ENCODE assay signal across 10 cellular contexts in the genomic region with DNA sequence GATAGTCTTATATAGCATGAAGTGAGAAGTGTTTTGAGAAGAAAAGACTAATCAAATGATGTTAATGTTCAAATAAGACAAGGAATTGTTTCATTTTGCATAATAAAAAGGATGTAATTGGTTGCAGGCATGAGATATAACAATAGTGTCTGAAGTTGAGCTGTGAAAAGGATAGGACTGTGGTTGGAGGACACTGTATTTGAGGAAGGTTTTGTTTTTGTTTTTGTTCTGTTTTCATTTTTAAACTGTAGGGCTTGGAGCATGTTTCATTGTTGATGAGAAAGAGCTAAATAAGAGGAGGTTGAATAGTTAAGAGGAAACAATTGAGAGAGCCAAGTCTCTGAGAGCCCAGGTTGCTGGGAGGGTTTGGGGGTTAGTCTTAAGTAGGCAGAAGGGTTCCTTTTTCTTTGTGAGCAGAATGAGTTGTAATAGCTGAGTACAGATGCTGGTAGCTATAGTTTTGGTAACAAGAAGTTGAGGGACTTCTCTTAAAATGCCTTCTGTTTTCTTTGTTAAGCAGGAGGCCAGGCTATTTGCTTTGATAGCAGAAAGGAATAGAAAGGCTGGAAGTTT. TPM values are rescaled to one million over a fixed set of nuclear protein-coding genes. Genes with fewer than 3 reads are reported as not detected.
DNase-seq lines count a peak whose midpoint lies in the region; ATAC-seq and TF ChIP-seq lines count a peak whose summit lies in the region.
"Had no signal": no experiment of that assay in that cellular context is flagged by ENCODE, and none has a peak within 500 bp of the region (broad histone marks: within the 10 kb centered on the region; RNA-seq: fewer than 3 reads in every experiment).

No MANE protein-coding gene starts in this region.

- ATAC-seq in GM21529 (IDR thresholded peaks at IDR 0.05; ENCODE audit: unreplicated experiment) (peak; percentile 35), natural killer cell (peak in 1 of 3 donors; percentile 43)

- in situ Hi-C loops in GM13976 (cut with MboI; ENCODE audit: low sequenced_read_pairs, unreplicated experiment) (no loop called here), brain microvascular endothelial cell (cut with HindIII; ENCODE audit: low pct_ligation_motif_present, low sequenced_read_pairs) (no loop called here)

- H3K4me3 ChIP-seq in brain microvascular endothelial cell (ENCODE audit: low read depth, low read length) (no peak overlapping the region), Caco-2 (ENCODE audit: low read depth, low read length) (no peak overlapping the region), PC-9 (no peak overlapping the region)

- CTCF ChIA-PET in activated CD4-positive, alpha-beta memory T cell treated with anti-CD3 and anti-CD28 coated beads for 36 hours (lab: Charles Lee) = interaction anchor here (1.0 to 1.7 kb wide), 2 partner anchors 58 to 278 kb away, joined by 4 read pairs; no protein-coding TSS in a partner anchor
- CTCF ChIA-PET in Caco-2 (lab: Charles Lee) = no interaction called here
- CTCF ChIA-PET in PC-9 (lab: Charles Lee) = interaction anchor here (0.6 kb wide), 1 partner anchor 377 kb away, joined by 3 read pairs; no protein-coding TSS in a partner anchor

- POLR2A ChIA-PET in activated CD4-positive, alpha-beta memory T cell treated with anti-CD3 and anti-CD28 coated beads for 36 hours (lab: Charles Lee) = interaction anchor here (2.3 kb wide), 1 partner anchor 58 kb away, joined by 10 read pairs; a partner anchor contains a TSS
- POLR2A ChIA-PET in Caco-2 (lab: Charles Lee) (no interaction called here), PC-9 (lab: Charles Lee; ENCODE audit: unreplicated experiment) (no interaction called here)

- H2AFZ ChIP-seq in PC-9 = no peak overlapping the region

- H3K4me1 ChIP-seq in Caco-2 = no peaks in the 10 kb centered on the region
- no peaks in the 10 kb centered on the region for H3K4me1 ChIP-seq in PC-9 (replicated peaks; ENCODE audit: insufficient read depth)

- H3K27me3 Mint-ChIP-seq in activated CD4-positive, alpha-beta memory T cell treated with anti-CD3 and anti-CD28 coated beads for 36 hours = no peaks in the 10 kb centered on the region
- H3K27me3 Mint-ChIP-seq in natural killer cell (ENCODE audit: low read depth in 2 of 2) (no peaks in the 10 kb centered on the region), Caco-2 (ENCODE audit: insufficient read depth, unreplicated experiment) (no peaks in the 10 kb centered on the region)

- no peak overlapping the region for H3K4me2 ChIP-seq in PC-9

- no peaks in the 10 kb centered on the region for H3K79me2 ChIP-seq in PC-9 (ENCODE audit: low read depth)

- BruUV-seq in Caco-2 (replicated peaks; lab: Mats Ljungman, UMichigan) (no TSS peak), PC-9 (replicated peaks; lab: Mats Ljungman, UMichigan) (no TSS peak)

- DNase-seq in GM13976 (ENCODE audit: low spot score) (peak; percentile 11), natural killer cell (no peak), brain microvascular endothelial cell (no peak), Caco-2 (no peak), PC-9 (no peak)
- no peak for DNase-seq in activated CD4-positive, alpha-beta memory T cell treated with anti-CD3 and anti-CD28 coated beads for 36 hours
- DNase-seq: activated effector memory CD4-positive, alpha-beta T cell treated with anti-CD3 and anti-CD28 coated beads, Interleukin-2, amount 50 U/mL, for 16 hours; H7; NCI-H1694 treated with DMSO at 0.1 percent for 48 hours had no signal

- H3F3A ChIP-seq in PC-9 (ENCODE audit: insufficient read depth, low read depth) = no peaks in the 10 kb centered on the region; the same call in 1 of the 2 replicates

- H3K9me3 ChIP-seq in Caco-2 (no peaks in the 10 kb centered on the region), PC-9 (ENCODE audit: insufficient read depth, low read depth) (no peaks in the 10 kb centered on the region; the same call in 1 of the 2 replicates)

- peak overlapping the region; percentile 3 for H3K27ac Mint-ChIP-seq in activated CD4-positive, alpha-beta memory T cell treated with anti-CD3 and anti-CD28 coated beads for 36 hours
- H3K27ac Mint-ChIP-seq in natural killer cell (peak overlapping the region; percentile 13 to 55), Caco-2 (ENCODE audit: unreplicated experiment) (no peak overlapping the region)

- H3K27ac ChIP-seq in brain microvascular endothelial cell = no peak overlapping the region
- H3K27ac ChIP-seq in PC-9 = no peak overlapping the region

- H3K36me3 Mint-ChIP-seq in activated CD4-positive, alpha-beta memory T cell treated with anti-CD3 and anti-CD28 coated beads for 36 hours = peaks cover 2% of the 10 kb centered on the region
- H3K36me3 Mint-ChIP-seq in natural killer cell = no peaks in the 10 kb centered on the region
- H3K36me3 Mint-ChIP-seq in Caco-2 (ENCODE audit: insufficient read depth, unreplicated experiment) = no peaks in the 10 kb centered on the region

- peaks cover 62% of the 10 kb centered on the region for H3K4me1 Mint-ChIP-seq in activated CD4-positive, alpha-beta memory T cell treated with anti-CD3 and anti-CD28 coated beads for 36 hours (ENCODE audit: low read depth)
- H3K4me1 Mint-ChIP-seq in natural killer cell = peaks cover 64 to 71% of the 10 kb centered on the region in 2 donors
- no peaks in the 10 kb centered on the region for H3K4me1 Mint-ChIP-seq in Caco-2 (ENCODE audit: low read depth, unreplicated experiment)

- intact Hi-C loops in activated CD4-positive, alpha-beta memory T cell treated with anti-CD3 and anti-CD28 coated beads for 36 hours (cut with micrococcal nuclease) = loop anchor here (1.0 kb wide), 1 partner anchor 16 kb away; no protein-coding TSS in a partner anchor
- intact Hi-C loops in natural killer cell (cut with micrococcal nuclease) = no loop called here
- intact Hi-C loops in Caco-2 (cut with micrococcal nuclease; ENCODE audit: unreplicated experiment) = no loop called here
- intact Hi-C loops in PC-9 (cut with micrococcal nuclease; ENCODE audit: unreplicated experiment) = no loop called here

- no peaks in the 10 kb centered on the region for H3K9me2 ChIP-seq in PC-9 (ENCODE audit: insufficient read depth)

- H3K36me3 ChIP-seq in brain microvascular endothelial cell (replicated peaks) (no peaks in the 10 kb centered on the region), Caco-2 (ENCODE audit: control insufficient read depth, insufficient read depth, low read length) (no peaks in the 10 kb centered on the region), PC-9 (ENCODE audit: low read depth) (no peaks in the 10 kb centered on the region)

- no peak for TF ChIP-seq CTCF in GM13976 (IDR thresholded peaks at IDR 0.05; ENCODE audit: borderline replicate concordance, control extremely low read depth, extremely low read depth, insufficient read depth, missing control alignments)
- no peak for TF ChIP-seq CTCF in natural killer cell (IDR thresholded peaks at IDR 0.05)
- no peak for TF ChIP-seq CTCF in brain microvascular endothelial cell (IDR thresholded peaks at IDR 0.05; ENCODE audit: low read depth, low read length, missing control alignments)
- TF ChIP-seq CTCF in Caco-2 (IDR thresholded peaks at IDR 0.05; ENCODE audit: insufficient read depth in 1 of 2, low read depth in 1 of 2, low read length in 1 of 2, severe bottlenecking in 1 of 2, unreplicated experiment in 1 of 2) = no peak
- TF ChIP-seq CTCF in PC-9 (conservative IDR thresholded peaks at IDR 0.05) = no peak

- H3K4me3 Mint-ChIP-seq in activated CD4-positive, alpha-beta memory T cell treated with anti-CD3 and anti-CD28 coated beads for 36 hours = no peak overlapping the region
- H3K4me3 Mint-ChIP-seq in natural killer cell = no peak overlapping the region
- no peak overlapping the region for H3K4me3 Mint-ChIP-seq in Caco-2 (ENCODE audit: unreplicated experiment)

- H4K20me1 ChIP-seq in PC-9 (ENCODE audit: insufficient read depth) = no peaks in the 10 kb centered on the region

- H3K27me3 ChIP-seq in brain microvascular endothelial cell (replicated peaks) (no peaks in the 10 kb centered on the region), Caco-2 (replicated peaks; ENCODE audit: control insufficient read depth, insufficient read depth, low read length) (no peaks in the 10 kb centered on the region), PC-9 (ENCODE audit: insufficient read depth, low read depth) (no peaks in the 10 kb centered on the region)

- H3K9me3 Mint-ChIP-seq in activated CD4-positive, alpha-beta memory T cell treated with anti-CD3 and anti-CD28 coated beads for 36 hours = no peaks in the 10 kb centered on the region
- H3K9me3 Mint-ChIP-seq in natural killer cell = no peaks in the 10 kb centered on the region
- H3K9me3 Mint-ChIP-seq in Caco-2 (ENCODE audit: unreplicated experiment) = no peaks in the 10 kb centered on the region

RNA-seq across cellular contexts. Expression of a gene that starts 58.4 kb away (rescaled TPM):
- 10 to 100 TPM; 16.5 to 19.7 TPM for total RNA-seq in activated CD4-positive, alpha-beta memory T cell treated with anti-CD3 and anti-CD28 coated beads for 36 hours
- 10 to 100 TPM; 48.8 to 65.8 (median 60.2) TPM for total RNA-seq in natural killer cell
- total RNA-seq in Caco-2 (2022) = 21.2 and 21.6 TPM in 2 replicates
- 30.7 and 38.9 TPM in 2 replicates for total RNA-seq in PC-9 (2021)
